ENCODE assay signal across 18 cellular contexts in genomic region chr1:1185101-1185765, GRCh38. TPM values are rescaled to one million over a fixed set of nuclear protein-coding genes. Genes with fewer than 3 reads are reported as not detected.
DNase-seq lines count a peak whose midpoint lies in the region; ATAC-seq and TF ChIP-seq lines count a peak whose summit lies in the region.
"Had no signal": no experiment of that assay in that cellular context is flagged by ENCODE, and none has a peak within 500 bp of the region (broad histone marks: within the 10 kb centered on the region; RNA-seq: fewer than 3 reads in every experiment).

No MANE protein-coding gene starts in this region.

- TF ChIP-seq CTCF in SK-N-SH (IDR thresholded peaks at IDR 0.05) (no peak), endothelial cell (IDR thresholded peaks at IDR 0.05; ENCODE audit: unreplicated experiment) (no peak), prostate gland (IDR thresholded peaks at IDR 0.05) (no peak)

- H3K9me3 Mint-ChIP-seq in endothelial cell (ENCODE audit: unreplicated experiment) = no peaks in the 10 kb centered on the region
- H3K9me3 Mint-ChIP-seq: T-cell had no signal

- H3K9me2 ChIP-seq in SK-N-SH = no peaks in the 10 kb centered on the region

- no peaks in the 10 kb centered on the region for H3K27me3 ChIP-seq in SK-N-SH (ENCODE audit: insufficient read depth)
- H3K27me3 ChIP-seq in prostate gland (replicated peaks; ENCODE audit: insufficient read depth) = no peaks in the 10 kb centered on the region

- H3K9me3 ChIP-seq in SK-N-SH = no peaks in the 10 kb centered on the region
- H3K9me3 ChIP-seq in prostate gland = no peaks in the 10 kb centered on the region
- H3K9me3 ChIP-seq: left lung had no signal

- H3K79me2 ChIP-seq in SK-N-SH (ENCODE audit: insufficient read depth) = no peaks in the 10 kb centered on the region

- H3K36me3 ChIP-seq in SK-N-SH (replicated peaks in 1 of 2; ENCODE audit: control insufficient read depth in 1 of 2, insufficient read depth in 2 of 2, low read length in 1 of 2) (no peaks in the 10 kb centered on the region), prostate gland (no peaks in the 10 kb centered on the region)
- H3K36me3 ChIP-seq: left lung had no signal

- peak; percentile 31 for DNase-seq in SK-N-SH
- DNase-seq in endothelial cell (ENCODE audit: low spot score) = peak; percentile 3
- peak; percentile 17 for DNase-seq in midbrain (lab: John Stamatoyannopoulos, UW)
- DNase-seq in stimulated activated CD4-positive, alpha-beta T cell treated with anti-CD3 and anti-CD28 coated beads, Interleukin-4, amount 100 ng/mL, for 24 hours = no peak
- DNase-seq in prostate gland (ENCODE audit: low spot score) = no peak
- DNase-seq: 8988T; activated CD4-positive, CD25-positive, alpha-beta regulatory T cell treated with anti-CD3 and anti-CD28 coated beads, Interleukin-2, amount 50 U/mL, for 72 hours; activated naive CD8-positive, alpha-beta T cell treated with anti-CD3 and anti-CD28 coated beads, Interleukin-2, amount 10 ng/mL, durations not matched to agents 7 days and 5 days; NCI-H187 treated with DMSO at 0.1 percent for 48 hours; NCI-H524; PC-9 had no signal

- H3K4me3 Mint-ChIP-seq in endothelial cell (ENCODE audit: unreplicated experiment) = no peak overlapping the region
- H3K4me3 Mint-ChIP-seq: activated naive CD8-positive, alpha-beta T cell treated with anti-CD3 and anti-CD28 coated beads, Interleukin-2, amount 10 ng/mL, durations not matched to agents 7 days and 5 days; CD4-positive, alpha-beta memory T cell; T-cell had no signal

- H3K4me1 Mint-ChIP-seq in endothelial cell (ENCODE audit: unreplicated experiment) = no peaks in the 10 kb centered on the region

- CTCF ChIA-PET in SK-N-SH (lab: Yijun Ruan, JAX) = no interaction called here

- no peak overlapping the region for H3K27ac ChIP-seq in SK-N-SH (ENCODE audit: low read depth in 2 of 2, low read length in 1 of 2)
- H3K27ac ChIP-seq in temporal lobe (ENCODE audit: low read depth, low read length) = peak overlapping the region; percentile 22
- H3K27ac ChIP-seq in prostate gland = no peak overlapping the region
- H3K27ac ChIP-seq: left lung, PC-9 had no signal

- intact Hi-C loops in prostate gland (cut with DNase I) = no loop called here

- no peak for ATAC-seq in SK-N-SH treated with all-trans-retinoic acid at 6 μM for 48 hours
- no peak for ATAC-seq in GM18909 (IDR thresholded peaks at IDR 0.05; ENCODE audit: poor library complexity, unreplicated experiment)
- ATAC-seq: left lung, T-cell had no signal

- no peak for TF ChIP-seq RAD21 in SK-N-SH (IDR thresholded peaks at IDR 0.05; ENCODE audit: low read length)

- H3K9ac ChIP-seq in SK-N-SH = no peak overlapping the region

- H3K4me2 ChIP-seq in SK-N-SH = no peak overlapping the region
- H3K4me2 ChIP-seq: PC-9 had no signal

- H3K27me3 Mint-ChIP-seq in endothelial cell (ENCODE audit: unreplicated experiment) = peaks cover 6% of the 10 kb centered on the region

- no peaks in the 10 kb centered on the region for H3K36me3 Mint-ChIP-seq in endothelial cell (ENCODE audit: low read depth, unreplicated experiment)
- H3K36me3 Mint-ChIP-seq: activated naive CD8-positive, alpha-beta T cell treated with anti-CD3 and anti-CD28 coated beads, Interleukin-2, amount 10 ng/mL, durations not matched to agents 7 days and 5 days; CD4-positive, alpha-beta memory T cell; T-cell had no signal

- WGBS in SK-N-SH (ENCODE audit: low lambda C conversion rate) = 81% methylated on average over 11 of the region's 31 CpGs
- 85% methylated on average over 30 of the region's 31 CpGs for WGBS in prostate gland

- H2AFZ ChIP-seq in SK-N-SH (ENCODE audit: low read depth) = no peak overlapping the region
- H2AFZ ChIP-seq: PC-9 had no signal

- no peaks in the 10 kb centered on the region for H4K20me1 ChIP-seq in SK-N-SH (ENCODE audit: insufficient read depth)

- no peak overlapping the region for H3K27ac Mint-ChIP-seq in endothelial cell (ENCODE audit: unreplicated experiment)
- H3K27ac Mint-ChIP-seq: activated naive CD8-positive, alpha-beta T cell treated with anti-CD3 and anti-CD28 coated beads, Interleukin-2, amount 10 ng/mL, durations not matched to agents 7 days and 5 days; T-cell had no signal

- no peak overlapping the region for H3K4me3 ChIP-seq in SK-N-SH (ENCODE audit: low read depth in 2 of 2, low read length in 1 of 2)
- no peak overlapping the region for H3K4me3 ChIP-seq in prostate gland
- H3K4me3 ChIP-seq: left lung, PC-9 had no signal

- POLR2A ChIA-PET in SK-N-SH (lab: Yijun Ruan, JAX) = no interaction called here

- no peaks in the 10 kb centered on the region for H3F3A ChIP-seq in SK-N-SH (replicated peaks; ENCODE audit: insufficient read depth)

- TF ChIP-seq POLR2A in prostate gland (IDR thresholded peaks at IDR 0.05) = no peak

- no peaks in the 10 kb centered on the region for H3K4me1 ChIP-seq in SK-N-SH (ENCODE audit: control insufficient read depth in 1 of 2, insufficient read depth in 2 of 2, low read depth in 1 of 2, low read length in 1 of 2)
- no peaks in the 10 kb centered on the region for H3K4me1 ChIP-seq in prostate gland (replicated peaks)
- H3K4me1 ChIP-seq: left lung had no signal

- TF ChIP-seq EP300 in SK-N-SH (IDR thresholded peaks at IDR 0.05; ENCODE audit: borderline replicate concordance in 1 of 2, low read depth in 1 of 2, low read length in 1 of 2) = no peak

TF ChIP-seq in SK-N-SH, 30 proteins besides CTCF, POLR2A, EP300 and RAD21 (continues in another document):
- TF ChIP-seq TEAD4 (IDR thresholded peaks at IDR 0.05; ENCODE audit: borderline replicate concordance, insufficient read depth) = no peak
- no peak for TF ChIP-seq SIN3A (IDR thresholded peaks at IDR 0.05; ENCODE audit: borderline replicate concordance, low read depth, low read length)
- TF ChIP-seq GATA2 (CRISPR knock-in tag; IDR thresholded peaks at IDR 0.05) = no peak
- TF ChIP-seq, protein P1, sequence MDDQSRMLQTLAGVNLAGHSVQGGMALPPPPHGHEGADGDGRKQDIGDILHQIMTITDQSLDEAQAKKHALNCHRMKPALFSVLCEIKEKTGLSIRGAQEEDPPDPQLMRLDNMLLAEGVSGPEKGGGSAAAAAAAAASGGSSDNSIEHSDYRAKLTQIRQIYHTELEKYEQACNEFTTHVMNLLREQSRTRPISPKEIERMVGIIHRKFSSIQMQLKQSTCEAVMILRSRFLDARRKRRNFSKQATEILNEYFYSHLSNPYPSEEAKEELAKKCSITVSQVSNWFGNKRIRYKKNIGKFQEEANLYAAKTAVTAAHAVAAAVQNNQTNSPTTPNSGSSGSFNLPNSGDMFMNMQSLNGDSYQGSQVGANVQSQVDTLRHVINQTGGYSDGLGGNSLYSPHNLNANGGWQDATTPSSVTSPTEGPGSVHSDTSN (IDR thresholded peaks at IDR 0.05) = no peak
- no peak for TF ChIP-seq FOXJ3 (CRISPR knock-in tag; IDR thresholded peaks at IDR 0.05)

TF ChIP-seq in SK-N-SH treated with all-trans-retinoic acid at 6 μM for 48 hours, 23 proteins besides CTCF, POLR2A, EP300 and RAD21 (continues in another document):
- no peak for TF ChIP-seq OSR1 (CRISPR knock-in tag; IDR thresholded peaks at IDR 0.05)
- no peak for TF ChIP-seq POU6F1 (CRISPR knock-in tag; IDR thresholded peaks at IDR 0.05; ENCODE audit: borderline replicate concordance, low read depth)
- no peak for TF ChIP-seq ARNTL (CRISPR knock-in tag; IDR thresholded peaks at IDR 0.05; ENCODE audit: borderline replicate concordance, low read depth)

RNA-seq across cellular contexts. Expression of gene TTLL10, which starts 11.6 kb away (rescaled TPM):
- polyA plus RNA-seq in SK-N-SH (2012; rRNA removed) = not detected in 2 replicates
- not detected in 2 replicates for polyA plus RNA-seq in SK-N-SH (2012; cell fraction: cytosol; rRNA removed)
- not detected in 2 replicates for polyA plus RNA-seq in SK-N-SH (2012; cell fraction: nucleus; rRNA removed)
- total RNA-seq in endothelial cell (ENCODE audit: unreplicated experiment) (not detected), temporal lobe (not detected), prostate gland (1 to 10 TPM in 1 of 2 donors, under 1 TPM in 1; 0.77 to 7.3 TPM)
- total RNA-seq: activated naive CD8-positive, alpha-beta T cell treated with anti-CD3 and anti-CD28 coated beads, Interleukin-2, amount 10 ng/mL, durations not matched to agents 7 days and 5 days; CD4-positive, alpha-beta memory T cell; Daoy had no signal

RNA-seq across cellular contexts. Expression of gene TNFRSF18, which starts 21.2 kb away (rescaled TPM):
- polyA plus RNA-seq in SK-N-SH (2012; rRNA removed) = 0.05 TPM in 1 of 2 replicates, not detected in the other
- 0.03 and 0.06 TPM in 2 replicates for polyA plus RNA-seq in SK-N-SH (2012; cell fraction: cytosol; rRNA removed)
- polyA plus RNA-seq in SK-N-SH (2012; cell fraction: nucleus; rRNA removed) = 0.41 TPM in 1 of 2 replicates, not detected in the other
- total RNA-seq in endothelial cell (ENCODE audit: unreplicated experiment) = not detected
- total RNA-seq in temporal lobe = not detected
- 1 to 10 TPM; 3.1 to 3.5 TPM for total RNA-seq in prostate gland

RNA-seq across cellular contexts. Expression of gene TNFRSF4, which starts 28.7 kb away (rescaled TPM):
- not detected in 2 replicates for polyA plus RNA-seq in SK-N-SH (2012; rRNA removed)
- not detected in 2 replicates for polyA plus RNA-seq in SK-N-SH (2012; cell fraction: cytosol; rRNA removed)
- 0.08 and 0.13 TPM in 2 replicates for polyA plus RNA-seq in SK-N-SH (2012; cell fraction: nucleus; rRNA removed)
- 0.80 TPM for total RNA-seq in endothelial cell (ENCODE audit: unreplicated experiment)
- total RNA-seq in temporal lobe = not detected
- total RNA-seq in prostate gland = 1 to 10 TPM in 1 of 2 donors, under 1 TPM in 1; 0.50 to 3.0 TPM
- total RNA-seq: Daoy had no signal

RNA-seq across cellular contexts. Expression of gene SDF4, which starts 46.6 kb away (rescaled TPM):
- 182 and 265 TPM in 2 replicates for polyA plus RNA-seq in SK-N-SH (2012; rRNA removed)
- polyA plus RNA-seq in SK-N-SH (2012; cell fraction: cytosol; rRNA removed) = 160 and 235 TPM in 2 replicates
- polyA plus RNA-seq in SK-N-SH (2012; cell fraction: nucleus; rRNA removed) = 199 and 219 TPM in 2 replicates
- total RNA-seq in endothelial cell (ENCODE audit: unreplicated experiment) (130 TPM), temporal lobe (23.8 TPM), prostate gland (100 to 1,000 TPM; 177 to 185 TPM)

RNA-seq across cellular contexts. Expression of gene B3GALT6, which starts 46.8 kb away (rescaled TPM):
- polyA plus RNA-seq in SK-N-SH (2012; rRNA removed) = 32.0 and 38.8 TPM in 2 replicates
- polyA plus RNA-seq in SK-N-SH (2012; cell fraction: cytosol; rRNA removed) = 28.3 and 34.5 TPM in 2 replicates
- 18.1 and 18.7 TPM in 2 replicates for polyA plus RNA-seq in SK-N-SH (2012; cell fraction: nucleus; rRNA removed)
- 43.2 TPM for total RNA-seq in endothelial cell (ENCODE audit: unreplicated experiment)
- 17.7 TPM for total RNA-seq in temporal lobe
- 10 to 100 TPM; 29.6 to 41.5 TPM for total RNA-seq in prostate gland

Comparison
In these comparisons a context has a peak if more than half of its experiments do, and no peak if none do; other contexts are left out.
1. DNase-seq: peak in SK-N-SH (single experiment), endothelial cell (single experiment) and midbrain (single experiment); none in stimulated activated CD4-positive, alpha-beta T cell treated with anti-CD3 and anti-CD28 coated beads, Interleukin-4, amount 100 ng/mL, for 24 hours (single experiment) and prostate gland (single experiment).